ENCODE assay signal across 19 cellular contexts in genomic region chr2:241116606-241117560, GRCh38. TPM values are rescaled to one million over a fixed set of nuclear protein-coding genes. Genes with fewer than 3 reads are reported as not detected.
A peak's percentile ranks its signal among the peaks of the same experiment; 100 is the strongest.
DNase-seq lines count a peak whose midpoint lies in the region; ATAC-seq and TF ChIP-seq lines count a peak whose summit lies in the region.
"Had no signal": no experiment of that assay in that cellular context is flagged by ENCODE, and none has a peak within 500 bp of the region (broad histone marks: within the 10 kb centered on the region; RNA-seq: fewer than 3 reads in every experiment).

No MANE protein-coding gene starts in this region.

- peak overlapping the region; percentile 53 to 81 for H3K27ac Mint-ChIP-seq in activated naive CD4-positive, alpha-beta T cell treated with anti-CD3 and anti-CD28 coated beads, Interleukin-2, amount 50 U/mL, for 72 hours
- H3K27ac Mint-ChIP-seq in central memory CD8-positive, alpha-beta T cell (ENCODE audit: low read depth): peak overlapping the region; percentile 71
- H3K27ac Mint-ChIP-seq in nephron progenitor cell: peak overlapping the region; percentile 44
- H3K27ac Mint-ChIP-seq in stimulated activated naive B cell treated with anti-CD40 and anti-IgM and Interleukin-4, amounts not matched to agents 10 μg/mL and 1 μg/mL and 100 μg/mL, for 72 hours: peak overlapping the region; percentile 31
- H3K27ac Mint-ChIP-seq in osteocyte (ENCODE audit: unreplicated experiment): no peak overlapping the region
- H3K27ac Mint-ChIP-seq: GM23338 had no signal

- no peak for DNase-seq in activated naive CD4-positive, alpha-beta T cell treated with anti-CD3 and anti-CD28 coated beads, Interleukin-2, amount 50 U/mL, for 72 hours (ENCODE audit: low spot score in 2 of 2)
- no peak for DNase-seq in activated naive CD4-positive, alpha-beta T cell treated with anti-CD3 and anti-CD28 coated beads, Interleukin-2, amount 50 U/mL, for 16 hours
- DNase-seq in central memory CD8-positive, alpha-beta T cell (ENCODE audit: low spot score in 2 of 2): no peak
- DNase-seq in nephron progenitor cell (no peak), osteocyte (ENCODE audit: extremely low spot score, unreplicated experiment) (no peak)
- DNase-seq in stimulated activated naive B cell treated with anti-CD40 and anti-IgM and Interleukin-4, amounts not matched to agents 10 μg/mL and 1 μg/mL and 100 μg/mL, for 72 hours: no peak
- DNase-seq: AML-193; DMS79; MV-4-11; NCI-H1417 treated with DMSO at 0.1 percent for 48 hours; NCI-H2029 treated with DMSO at 0.1 percent for 48 hours; NCI-H526 treated with DMSO at 0.1 percent for 48 hours; NK-92 treated with Interleukin-12 subunit alpha and Interleukin-12 subunit beta, amount 100 ng/mL, for 24 hours; OCI-M1; RPMI8226 had no signal

- H3K4me3 Mint-ChIP-seq in central memory CD8-positive, alpha-beta T cell: no peak overlapping the region
- no peak overlapping the region for H3K4me3 Mint-ChIP-seq in nephron progenitor cell
- H3K4me3 Mint-ChIP-seq in stimulated activated naive B cell treated with anti-CD40 and anti-IgM and Interleukin-4, amounts not matched to agents 10 μg/mL and 1 μg/mL and 100 μg/mL, for 72 hours: no peak overlapping the region
- no peak overlapping the region for H3K4me3 Mint-ChIP-seq in osteocyte (ENCODE audit: unreplicated experiment)
- H3K4me3 Mint-ChIP-seq: GM23338 had no signal

- H3K4me1 Mint-ChIP-seq in central memory CD8-positive, alpha-beta T cell: peaks cover 20% of the 10 kb centered on the region
- H3K4me1 Mint-ChIP-seq in nephron progenitor cell (no peaks in the 10 kb centered on the region), osteocyte (ENCODE audit: unreplicated experiment) (no peaks in the 10 kb centered on the region)
- peaks cover 10 to 14% of the 10 kb centered on the region in 2 donors for H3K4me1 Mint-ChIP-seq in stimulated activated naive B cell treated with anti-CD40 and anti-IgM and Interleukin-4, amounts not matched to agents 10 μg/mL and 1 μg/mL and 100 μg/mL, for 72 hours
- H3K4me1 Mint-ChIP-seq: GM23338 had no signal

- TF ChIP-seq CTCF in nephron progenitor cell (IDR thresholded peaks at IDR 0.05) (no peak), osteocyte (IDR thresholded peaks at IDR 0.05) (no peak)

- H3K9me3 Mint-ChIP-seq in activated naive CD4-positive, alpha-beta T cell treated with anti-CD3 and anti-CD28 coated beads, Interleukin-2, amount 50 U/mL, for 72 hours: peaks cover 0 to 4% of the 10 kb centered on the region in 2 donors
- H3K9me3 Mint-ChIP-seq in central memory CD8-positive, alpha-beta T cell: no peaks in the 10 kb centered on the region
- H3K9me3 Mint-ChIP-seq in nephron progenitor cell (no peaks in the 10 kb centered on the region), osteocyte (ENCODE audit: unreplicated experiment) (peaks cover 8% of the 10 kb centered on the region)
- H3K9me3 Mint-ChIP-seq in stimulated activated naive B cell treated with anti-CD40 and anti-IgM and Interleukin-4, amounts not matched to agents 10 μg/mL and 1 μg/mL and 100 μg/mL, for 72 hours: peaks cover 3 to 4% of the 10 kb centered on the region in 2 donors
- H3K9me3 Mint-ChIP-seq: GM23338 had no signal

- H3K27me3 Mint-ChIP-seq in central memory CD8-positive, alpha-beta T cell: no peaks in the 10 kb centered on the region
- H3K27me3 Mint-ChIP-seq in nephron progenitor cell (ENCODE audit: low read depth, poor library complexity) (no peaks in the 10 kb centered on the region), osteocyte (ENCODE audit: unreplicated experiment) (no peaks in the 10 kb centered on the region)
- no peaks in the 10 kb centered on the region for H3K27me3 Mint-ChIP-seq in stimulated activated naive B cell treated with anti-CD40 and anti-IgM and Interleukin-4, amounts not matched to agents 10 μg/mL and 1 μg/mL and 100 μg/mL, for 72 hours

- peaks cover 25 to 42% of the 10 kb centered on the region in 2 donors for H3K36me3 Mint-ChIP-seq in activated naive CD4-positive, alpha-beta T cell treated with anti-CD3 and anti-CD28 coated beads, Interleukin-2, amount 50 U/mL, for 72 hours
- H3K36me3 Mint-ChIP-seq in central memory CD8-positive, alpha-beta T cell (ENCODE audit: insufficient read depth): peaks cover 16% of the 10 kb centered on the region
- H3K36me3 Mint-ChIP-seq in nephron progenitor cell (ENCODE audit: low read depth) (peaks cover 27% of the 10 kb centered on the region), osteocyte (ENCODE audit: unreplicated experiment) (peaks cover 18% of the 10 kb centered on the region)
- H3K36me3 Mint-ChIP-seq in stimulated activated naive B cell treated with anti-CD40 and anti-IgM and Interleukin-4, amounts not matched to agents 10 μg/mL and 1 μg/mL and 100 μg/mL, for 72 hours: peaks cover 57 to 79% of the 10 kb centered on the region in 2 donors

- ATAC-seq in activated naive CD4-positive, alpha-beta T cell treated with anti-CD3 and anti-CD28 coated beads, Interleukin-2, amount 50 U/mL, for 72 hours: no peak
- no peak for ATAC-seq in central memory CD8-positive, alpha-beta T cell (replicated peaks; ENCODE audit: extremely low read depth, poor library complexity, severe bottlenecking)
- ATAC-seq in stimulated activated naive B cell treated with anti-CD40 and anti-IgM and Interleukin-4, amounts not matched to agents 10 μg/mL and 1 μg/mL and 100 μg/mL, for 72 hours (replicated peaks): no peak
- ATAC-seq in GM18520 (IDR thresholded peaks at IDR 0.05; ENCODE audit: unreplicated experiment) (no peak), GM21737 (IDR thresholded peaks at IDR 0.05; ENCODE audit: unreplicated experiment) (no peak)
- ATAC-seq: GM12878, GM23338 had no signal

RNA-seq across cellular contexts. Expression of gene MTERF4, which starts 14.8 kb away (rescaled TPM):
- total RNA-seq in activated naive CD4-positive, alpha-beta T cell treated with anti-CD3 and anti-CD28 coated beads, Interleukin-2, amount 50 U/mL, for 72 hours: 10 to 100 TPM; 37.8 to 47.1 TPM
- 32.4 and 36.8 TPM in 2 replicates for total RNA-seq in osteocyte

RNA-seq across cellular contexts. Expression of gene PASK, which starts 32.4 kb away (rescaled TPM):
- total RNA-seq in activated naive CD4-positive, alpha-beta T cell treated with anti-CD3 and anti-CD28 coated beads, Interleukin-2, amount 50 U/mL, for 72 hours: 10 to 100 TPM; 67.6 to 95.3 TPM
- total RNA-seq in osteocyte: 10.2 and 10.5 TPM in 2 replicates

RNA-seq across cellular contexts. Expression of gene PPP1R7, which starts 33.4 kb away (rescaled TPM):
- total RNA-seq in activated naive CD4-positive, alpha-beta T cell treated with anti-CD3 and anti-CD28 coated beads, Interleukin-2, amount 50 U/mL, for 72 hours: 10 to 100 TPM; 81.6 to 98.9 TPM
- total RNA-seq in osteocyte: 51.0 and 55.5 TPM in 2 replicates
